Comparison of ENCODE assay signal across 8 cellular contexts in genomic region chr3:10026084-10026890, GRCh38. TPM values are rescaled to one million over a fixed set of nuclear protein-coding genes. Genes with fewer than 3 reads are reported as not detected.
DNase-seq lines count a peak whose midpoint lies in the region; ATAC-seq, FAIRE-seq and TF ChIP-seq lines count a peak whose summit lies in the region.

TSS of gene FANCD2 (plus strand) at chr3:10026437. CDS start at chr3:10028658, 2,221 bp downstream.

- no peaks in the 10 kb centered on the region for H3K9me3 ChIP-seq in OCI-LY1 (ENCODE audit: low read length)
- no peaks in the 10 kb centered on the region for H3K9me3 ChIP-seq in endothelial cell of umbilical vein (replicated peaks; ENCODE audit: control insufficient read depth, insufficient read depth, low read length)

- H3K79me2 ChIP-seq in OCI-LY1 (ENCODE audit: insufficient read depth, low read length), result peaks cover 22% of the 10 kb centered on the region
- H3K79me2 ChIP-seq in endothelial cell of umbilical vein (ENCODE audit: control insufficient read depth, insufficient read depth, low read length), result peaks cover 20% of the 10 kb centered on the region

- TF ChIP-seq POLR2A in endothelial cell of umbilical vein (IDR thresholded peaks at IDR 0.05; ENCODE audit: low read depth, low read length), result peak; percentile 79

- H3K4me2 ChIP-seq in OCI-LY1 (ENCODE audit: low read length) (peak within 1 kb of the TSS; percentile 86), endothelial cell of umbilical vein (ENCODE audit: insufficient read depth, low read length) (peak within 1 kb of the TSS; percentile 94)

- CTCF ChIA-PET in endothelial cell of umbilical vein (lab: Charles Lee), result interaction anchor here (0.8 to 2.1 kb wide), 5 partner anchors 11 to 197 kb away, joined by 3 to 10 read pairs (median 3); no protein-coding TSS in a partner anchor

- H3K27ac ChIP-seq in OCI-LY1 (ENCODE audit: low read depth, low read length, poor library complexity, severe bottlenecking) (peak within 1 kb of the TSS; percentile 72), endothelial cell of umbilical vein (ENCODE audit: insufficient read depth, low read depth, low read length) (peak within 1 kb of the TSS; percentile 88)

- H3F3A ChIP-seq in OCI-LY1 (ENCODE audit: insufficient read depth, low read length), result no peaks in the 10 kb centered on the region

- H3K27me3 ChIP-seq in OCI-LY1 (ENCODE audit: insufficient read depth, low read length) (no peaks in the 10 kb centered on the region), endothelial cell of umbilical vein (ENCODE audit: control insufficient read depth in 2 of 2, insufficient read depth in 2 of 2, low read length in 2 of 2) (no peaks in the 10 kb centered on the region)

- H2AFZ ChIP-seq in OCI-LY1 (ENCODE audit: low read length) (peak within 1 kb of the TSS; percentile 43; the same call in 1 of the 2 replicates), endothelial cell of umbilical vein (ENCODE audit: low read depth, low read length) (peak within 1 kb of the TSS; percentile 98)

- TF ChIP-seq CTCF in OCI-LY1 (IDR thresholded peaks at IDR 0.05; ENCODE audit: low read length) (no peak), endothelial cell of umbilical vein (IDR thresholded peaks at IDR 0.05; ENCODE audit: extremely low read depth in 1 of 2, insufficient read depth in 1 of 2, low read depth in 1 of 2, low read length in 2 of 2) (no peak)

- in situ Hi-C loops in Caki2 (cut with HindIII; ENCODE audit: low pct_unique_long_range_greater_than_20kb, low sequenced_read_pairs), result no loop called here

- H3K9me1 ChIP-seq in endothelial cell of umbilical vein (replicated peaks; ENCODE audit: control insufficient read depth, extremely low read depth, insufficient read depth, low read length), result no peaks in the 10 kb centered on the region

- peak; percentile 84 for FAIRE-seq in endothelial cell of umbilical vein (lab: Jason Lieb, UNC)

- ATAC-seq in GM21360 (IDR thresholded peaks at IDR 0.05; ENCODE audit: unreplicated experiment), result peak; percentile 87

- peaks cover 24% of the 10 kb centered on the region for H3K4me1 ChIP-seq in OCI-LY1 (ENCODE audit: insufficient read depth, low read length, severe bottlenecking)
- H3K4me1 ChIP-seq in endothelial cell of umbilical vein (ENCODE audit: control insufficient read depth, extremely low read depth, insufficient read depth, low read length), result peaks cover 13% of the 10 kb centered on the region

- H3K4me3 ChIP-seq in OCI-LY1 (ENCODE audit: low read depth, low read length, poor library complexity, severe bottlenecking) (peak within 1 kb of the TSS; percentile 83), endothelial cell of umbilical vein (replicated peaks in 1 of 3; ENCODE audit: insufficient read depth in 1 of 3, low read depth in 1 of 3, low read length in 3 of 3) (peak within 1 kb of the TSS; percentile 55 to 84 (median 81))

- BruUV-seq in endothelial cell of umbilical vein (replicated peaks; lab: Mats Ljungman, UMichigan), result TSS peak; percentile 88

- dilution Hi-C loops in endothelial cell of umbilical vein (cut with MboI; ENCODE audit: extremely low pct_ligation_motif_present, low sequenced_read_pairs), result no loop called here

- intact Hi-C loops in endothelial cell of umbilical vein (cut with micrococcal nuclease), result loop anchor here (1.0 to 2.0 kb wide), 6 partner anchors 11 to 223 kb away; partner anchors contain the start of genes CRELD1 and TATDN2

- H3K9ac ChIP-seq in OCI-LY1 (ENCODE audit: low read length) (peak within 1 kb of the TSS; percentile 90), endothelial cell of umbilical vein (replicated peaks; ENCODE audit: extremely low read depth, insufficient read depth, low read length) (peak within 1 kb of the TSS; percentile 93)

- POLR2A ChIA-PET in endothelial cell of umbilical vein (lab: Charles Lee), result interaction anchor here (0.6 to 0.7 kb wide), 2 partner anchors 11 to 40 kb away, joined by 4 to 7 read pairs; partner anchors contain the start of gene EMC3

- H4K20me1 ChIP-seq in OCI-LY1 (ENCODE audit: insufficient read depth, low read length) (no peaks in the 10 kb centered on the region), endothelial cell of umbilical vein (replicated peaks; ENCODE audit: control insufficient read depth, extremely low read depth, insufficient read depth, low read length) (no peaks in the 10 kb centered on the region)

- no peaks in the 10 kb centered on the region for H3K9me2 ChIP-seq in OCI-LY1 (ENCODE audit: low read depth, low read length)

- DNase-seq in Caki2 (ENCODE audit: low read depth) (peak; percentile 75), HT-29 (ENCODE audit: low spot score) (peak; percentile 80), endothelial cell of umbilical vein (ENCODE audit: low read depth, low spot score) (peak; percentile 92), middle frontal gyrus (ENCODE audit: extremely low spot score, low spot score) (peak; percentile 73)
- DNase-seq in activated CD8-positive, alpha-beta memory T cell treated with anti-CD3 and anti-CD28 coated beads, Interleukin-2, amount 50 U/mL, for 48 hours, result peak; percentile 99
- DNase-seq in stimulated activated CD8-positive, alpha-beta memory T cell treated with anti-CD3 and anti-CD28 coated beads, Interleukin-2, amount 100 ng/mL, for 1 hour (ENCODE audit: low read depth in 2 of 2), result peak; percentile 83 to 94

- H3K36me3 ChIP-seq in OCI-LY1 (ENCODE audit: insufficient read depth, low read length) (peaks cover 44% of the 10 kb centered on the region; the same call in 1 of the 2 replicates), endothelial cell of umbilical vein (ENCODE audit: control insufficient read depth in 2 of 2, extremely low read depth in 1 of 2, insufficient read depth in 2 of 2, low read length in 2 of 2) (peaks cover 3 to 8% of the 10 kb centered on the region in 2 experiments)

TF ChIP-seq in endothelial cell of umbilical vein, 7 proteins besides CTCF, POLR2A, EP300 and RAD21:
- no peak for TF ChIP-seq EZH2 (IDR thresholded peaks at IDR 0.05; ENCODE audit: borderline replicate concordance, low read depth, low read length, severe bottlenecking)
- peak; percentile 49 for TF ChIP-seq MAX (IDR thresholded peaks at IDR 0.05; ENCODE audit: insufficient read depth, insufficient read length)
- TF ChIP-seq POLR2AphosphoS5 (IDR thresholded peaks at IDR 0.05; ENCODE audit: insufficient read depth, low read depth, low read length), result peak; percentile 93
- peak; percentile 26 for TF ChIP-seq MYC (IDR thresholded peaks at IDR 0.05; ENCODE audit: low read depth, low read length)
- no peak for TF ChIP-seq JUN (IDR thresholded peaks at IDR 0.05; ENCODE audit: borderline replicate concordance, insufficient read depth, insufficient read length, low read depth)
TF ChIP-seq in endothelial cell of umbilical vein: peak in this region for 3.

RNA-seq across cellular contexts. Expression of gene FANCD2, which starts in this region (rescaled TPM):
- 13.6 and 30.9 TPM in 2 replicates for total RNA-seq in Caki2 (2014; rRNA removed; shearing (Covaris generic); ENCODE audit: low replicate concordance)
- 13.0 and 14.5 TPM in 2 replicates for total RNA-seq in HT-29 (2014; rRNA removed; shearing (Covaris generic))
- total RNA-seq in endothelial cell of umbilical vein, result 23.4 and 26.8 TPM in 2 replicates
- 7.1 and 8.2 TPM in 2 replicates for polyA plus RNA-seq in endothelial cell of umbilical vein
- polyA plus RNA-seq in endothelial cell of umbilical vein (2011; cell fraction: cytosol; rRNA removed), result 8.8 and 10.8 TPM in 2 replicates
- 34.5 and 50.3 TPM in 2 replicates for polyA plus RNA-seq in endothelial cell of umbilical vein (2011; cell fraction: nucleus; rRNA removed)
- polyA plus RNA-seq in endothelial cell of umbilical vein (2012), result 6.7 and 9.7 TPM in 2 replicates
- polyA minus RNA-seq in endothelial cell of umbilical vein, result 15.1 and 17.3 TPM in 2 replicates
- polyA minus RNA-seq in endothelial cell of umbilical vein (2011; cell fraction: cytosol; rRNA and poly(A)+ RNA removed), result 35.7 TPM
- polyA minus RNA-seq in endothelial cell of umbilical vein (2011; cell fraction: nucleus; rRNA and poly(A)+ RNA removed), result 19.6 and 30.8 TPM in 2 replicates

Comparison
In these comparisons a context has a peak if more than half of its experiments do, and no peak if none do; other contexts are left out.
1. Peak in every context shown above with its lines: DNase-seq, ATAC-seq, H3K4me3 ChIP-seq and H3K27ac ChIP-seq.